Comparison of ENCODE assay signal across 10 cellular contexts in genomic region chr1:6519935-6520621, GRCh38. TPM values are rescaled to one million over a fixed set of nuclear protein-coding genes. Genes with fewer than 3 reads are reported as not detected.
A peak's percentile ranks its signal among the peaks of the same experiment; 100 is the strongest.
DNase-seq lines count a peak whose midpoint lies in the region; ATAC-seq, FAIRE-seq and TF ChIP-seq lines count a peak whose summit lies in the region.
"Had no signal": no experiment of that assay in that cellular context is flagged by ENCODE, and none has a peak within 500 bp of the region (broad histone marks: within the 10 kb centered on the region; RNA-seq: fewer than 3 reads in every experiment).

No MANE protein-coding gene starts in this region.

- FAIRE-seq in kidney (lab: Jason Lieb, UNC): peak; percentile 67

- H3K9me3 ChIP-seq in cardiac muscle cell (ENCODE audit: low read depth) (no peaks in the 10 kb centered on the region), kidney (ENCODE audit: control insufficient read depth in 1 of 2, low read length in 2 of 2) (no peaks in the 10 kb centered on the region), aorta (ENCODE audit: control insufficient read depth, low read length) (no peaks in the 10 kb centered on the region)

- DNase-seq in cardiac muscle cell (ENCODE audit: low read depth in 1 of 2, low spot score in 1 of 2): peak; percentile 74 to 76
- DNase-seq in cardiac septum (ENCODE audit: low spot score): no peak
- peak; percentile 86 for DNase-seq in astrocyte of the spinal cord (ENCODE audit: low read depth, low spot score)
- DNase-seq in kidney: peak; percentile 88
- DNase-seq in aorta: peak; percentile 79 to 84
- no peak for DNase-seq in AML-193 (lab: John Stamatoyannopoulos, UW)
- no peak for DNase-seq in activated CD4-positive, alpha-beta T cell treated with anti-CD3 and anti-CD28 coated beads, Interleukin-2, amount 10 ng/mL, durations not matched to agents 24 days and 14 days

- no peaks in the 10 kb centered on the region for H3K27me3 ChIP-seq in cardiac muscle cell
- H3K27me3 ChIP-seq in aorta (ENCODE audit: control insufficient read depth in 1 of 2, insufficient read depth in 2 of 2, low read length in 1 of 2): no peaks in the 10 kb centered on the region

- peak overlapping the region in 1 of 2 donors; percentile 26 for H3K9ac ChIP-seq in kidney (ENCODE audit: low read length in 2 of 2)

- in situ Hi-C loops in astrocyte of the spinal cord (cut with HindIII; ENCODE audit: low sequenced_read_pairs): no loop called here

- H3K27ac Mint-ChIP-seq in activated CD4-positive, alpha-beta T cell treated with anti-CD3 and anti-CD28 coated beads, Interleukin-2, amount 10 ng/mL, durations not matched to agents 24 days and 14 days: no peak overlapping the region

- H3K4me3 ChIP-seq in cardiac muscle cell (no peak overlapping the region), astrocyte of the spinal cord (ENCODE audit: low read depth, low read length) (no peak overlapping the region), kidney (ENCODE audit: low read length in 2 of 2) (no peak overlapping the region), aorta (ENCODE audit: low read length in 2 of 2) (no peak overlapping the region)
- H3K4me3 ChIP-seq: skin epidermis had no signal

- H3K36me3 ChIP-seq in cardiac muscle cell: peaks cover under 1% of the 10 kb centered on the region
- H3K36me3 ChIP-seq in kidney (ENCODE audit: control insufficient read depth in 1 of 2, insufficient read depth in 2 of 2, low read length in 2 of 2): peaks cover 0 to under 1% of the 10 kb centered on the region in 2 donors
- no peaks in the 10 kb centered on the region for H3K36me3 ChIP-seq in aorta (ENCODE audit: control insufficient read depth in 1 of 2, insufficient read depth in 2 of 2, low read length in 1 of 2)

- peak overlapping the region; percentile 78 for H3K27ac ChIP-seq in cardiac muscle cell
- no peak overlapping the region for H3K27ac ChIP-seq in kidney (ENCODE audit: low read depth in 2 of 2, low read length in 2 of 2)
- no peak overlapping the region for H3K27ac ChIP-seq in aorta (ENCODE audit: low read depth in 1 of 2, low read length in 2 of 2)

- H3K4me3 Mint-ChIP-seq in activated CD4-positive, alpha-beta T cell treated with anti-CD3 and anti-CD28 coated beads, Interleukin-2, amount 10 ng/mL, durations not matched to agents 24 days and 14 days: no peak overlapping the region

- intact Hi-C loops in cardiac septum (cut with DNase I) (no loop called here), kidney (cut with DNase I) (no loop called here), aorta (cut with DNase I) (loop anchor here in 1 of 2 donors (5.0 kb wide), 1 partner anchor 33 kb away; no protein-coding TSS in a partner anchor)
- intact Hi-C loops in activated CD4-positive, alpha-beta T cell treated with anti-CD3 and anti-CD28 coated beads, Interleukin-2, amount 10 ng/mL, durations not matched to agents 24 days and 14 days (cut with micrococcal nuclease): no loop called here

- ATAC-seq in aorta (ENCODE audit: low FRiP score): peak; percentile 85
- ATAC-seq in GM21367 (IDR thresholded peaks at IDR 0.05; ENCODE audit: unreplicated experiment): no peak

- no peaks in the 10 kb centered on the region for H3K27me3 Mint-ChIP-seq in activated CD4-positive, alpha-beta T cell treated with anti-CD3 and anti-CD28 coated beads, Interleukin-2, amount 10 ng/mL, durations not matched to agents 24 days and 14 days

- H3K36me3 Mint-ChIP-seq in activated CD4-positive, alpha-beta T cell treated with anti-CD3 and anti-CD28 coated beads, Interleukin-2, amount 10 ng/mL, durations not matched to agents 24 days and 14 days (ENCODE audit: low read depth): peaks cover 11% of the 10 kb centered on the region

- TF ChIP-seq CTCF in cardiac muscle cell (IDR thresholded peaks at IDR 0.05; ENCODE audit: low read depth, low read length) (no peak), astrocyte of the spinal cord (IDR thresholded peaks at IDR 0.05; ENCODE audit: low read depth, low read length) (no peak), kidney (IDR thresholded peaks at IDR 0.05; ENCODE audit: borderline replicate concordance, extremely low read depth, insufficient read depth) (no peak)

- H3K9me3 Mint-ChIP-seq in activated CD4-positive, alpha-beta T cell treated with anti-CD3 and anti-CD28 coated beads, Interleukin-2, amount 10 ng/mL, durations not matched to agents 24 days and 14 days: no peaks in the 10 kb centered on the region

- peaks cover 1% of the 10 kb centered on the region for H3K4me1 Mint-ChIP-seq in activated CD4-positive, alpha-beta T cell treated with anti-CD3 and anti-CD28 coated beads, Interleukin-2, amount 10 ng/mL, durations not matched to agents 24 days and 14 days

- H3K4me1 ChIP-seq in cardiac muscle cell (ENCODE audit: low read depth) (peaks cover 15% of the 10 kb centered on the region), kidney (ENCODE audit: control insufficient read depth in 1 of 2, insufficient read depth in 1 of 2, low read depth in 1 of 2, low read length in 2 of 2) (peaks cover 5 to 12% of the 10 kb centered on the region in 2 donors), aorta (ENCODE audit: control insufficient read depth in 1 of 2, insufficient read depth in 2 of 2, low read length in 2 of 2) (peaks cover 0 to 4% of the 10 kb centered on the region in 2 donors)

- WGBS in aorta, 2 donors: 6% methylated on average over 13 of the region's 13 CpGs

RNA-seq across cellular contexts. Expression of gene PLEKHG5, which starts 28.6 kb away (rescaled TPM):
- total RNA-seq in cardiac muscle cell: 21.8 and 34.8 TPM in 2 replicates
- polyA plus RNA-seq in cardiac muscle cell: 9.6 and 18.7 TPM in 2 replicates
- 14.9 TPM for total RNA-seq in cardiac septum
- 14.0 TPM for total RNA-seq in kidney
- 4.4 TPM for polyA plus RNA-seq in kidney (ENCODE audit: insufficient read depth, low read depth, low replicate concordance)
- 10 to 100 TPM in 1 of 2 donors, 1 to 10 TPM in 1; 6.6 to 39.3 TPM for total RNA-seq in aorta
- 1 to 10 TPM; 2.6 to 8.0 TPM for polyA plus RNA-seq in aorta
- total RNA-seq in activated CD4-positive, alpha-beta T cell treated with anti-CD3 and anti-CD28 coated beads, Interleukin-2, amount 10 ng/mL, durations not matched to agents 24 days and 14 days: 1.3 and 1.9 TPM in 2 replicates

RNA-seq across cellular contexts. Expression of gene NOL9, which starts 34.2 kb away (rescaled TPM):
- 22.4 and 33.2 TPM in 2 replicates for total RNA-seq in cardiac muscle cell
- 12.9 and 16.7 TPM in 2 replicates for polyA plus RNA-seq in cardiac muscle cell
- 16.5 TPM for total RNA-seq in cardiac septum
- total RNA-seq in kidney: 28.7 TPM
- 4.3 TPM for polyA plus RNA-seq in kidney (ENCODE audit: insufficient read depth, low read depth, low replicate concordance)
- 10 to 100 TPM; 25.9 to 27.0 TPM for total RNA-seq in aorta
- 1 to 10 TPM; 1.9 to 6.5 TPM for polyA plus RNA-seq in aorta
- total RNA-seq in activated CD4-positive, alpha-beta T cell treated with anti-CD3 and anti-CD28 coated beads, Interleukin-2, amount 10 ng/mL, durations not matched to agents 24 days and 14 days: 54.7 and 59.2 TPM in 2 replicates

RNA-seq across cellular contexts. Expression of gene TAS1R1, which starts 35.0 kb away (rescaled TPM):
- total RNA-seq in cardiac muscle cell (not detected in 2 replicates), cardiac septum (not detected), kidney (not detected), aorta (not detected)
- polyA plus RNA-seq in cardiac muscle cell (0.17 TPM in 1 of 2 replicates, not detected in the other), kidney (ENCODE audit: insufficient read depth, low read depth, low replicate concordance) (not detected), aorta (1 to 10 TPM in 1 of 2 donors, not detected in 1; 1.3 TPM)
- total RNA-seq in activated CD4-positive, alpha-beta T cell treated with anti-CD3 and anti-CD28 coated beads, Interleukin-2, amount 10 ng/mL, durations not matched to agents 24 days and 14 days: not detected in 2 replicates
- total RNA-seq: T-helper 2 cell treated with Interferon-gamma antibody and Interleukin-4, amounts not matched to agents 100 ng/mL and 5 ng/mL, for 36 hours had no signal

RNA-seq across cellular contexts. Expression of gene TNFRSF25, which starts 54.1 kb away (rescaled TPM):
- total RNA-seq in cardiac muscle cell (24.4 and 31.4 TPM in 2 replicates), cardiac septum (8.5 TPM), kidney (13.8 TPM), aorta (10 to 100 TPM in 1 of 2 donors, 1 to 10 TPM in 1; 6.5 to 34.6 TPM)
- polyA plus RNA-seq in cardiac muscle cell (11.3 and 11.8 TPM in 2 replicates), kidney (ENCODE audit: insufficient read depth, low read depth, low replicate concordance) (7.6 TPM), aorta (10 to 100 TPM in 1 of 2 donors, 1 to 10 TPM in 1; 9.6 to 22.9 TPM)
- 139 and 146 TPM in 2 replicates for total RNA-seq in activated CD4-positive, alpha-beta T cell treated with anti-CD3 and anti-CD28 coated beads, Interleukin-2, amount 10 ng/mL, durations not matched to agents 24 days and 14 days

RNA-seq across cellular contexts. Expression of gene ZBTB48, which starts 59.7 kb away (rescaled TPM):
- total RNA-seq in cardiac muscle cell (38.5 and 46.3 TPM in 2 replicates), cardiac septum (10.7 TPM), kidney (45.5 TPM), aorta (10 to 100 TPM; 20.6 to 29.9 TPM)
- polyA plus RNA-seq in cardiac muscle cell (22.4 and 28.8 TPM in 2 replicates), kidney (ENCODE audit: insufficient read depth, low read depth, low replicate concordance) (27.1 TPM), aorta (100 to 1,000 TPM in 1 of 2 donors, 10 to 100 TPM in 1; 25.2 to 204 TPM)
- 32.9 and 37.8 TPM in 2 replicates for total RNA-seq in activated CD4-positive, alpha-beta T cell treated with anti-CD3 and anti-CD28 coated beads, Interleukin-2, amount 10 ng/mL, durations not matched to agents 24 days and 14 days

Comparison
In these comparisons a context has a peak if more than half of its experiments do, and no peak if none do; other contexts are left out.
1. DNase-seq: peak in cardiac muscle cell (2 of 2), astrocyte of the spinal cord (single experiment), kidney (single experiment) and aorta (2 of 2); none in cardiac septum (single experiment), AML-193 (0 of 2) and activated CD4-positive, alpha-beta T cell treated with anti-CD3 and anti-CD28 coated beads, Interleukin-2, amount 10 ng/mL, durations not matched to agents 24 days and 14 days (single experiment).